21 cellular contexts compared by ENCODE assay signal in the genomic region with DNA sequence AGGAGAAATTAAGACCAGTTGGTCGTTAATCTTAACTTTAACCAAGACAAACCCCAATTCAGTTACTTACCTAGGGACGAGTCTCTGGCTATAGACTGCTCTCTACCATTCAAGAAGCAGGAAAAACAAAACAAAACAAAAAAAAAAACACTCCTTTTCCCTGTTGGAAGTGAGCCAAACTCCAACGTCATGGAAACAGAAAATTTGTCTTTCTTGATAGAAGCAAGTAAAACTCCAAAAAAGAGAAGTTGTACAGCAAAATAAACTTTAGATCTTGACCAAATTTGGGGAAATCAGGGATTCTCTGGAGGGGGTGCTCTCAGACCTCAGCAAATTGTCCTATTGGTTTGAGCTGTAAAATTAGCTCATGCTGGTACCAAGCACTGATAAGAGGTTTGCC. TPM values are rescaled to one million over a fixed set of nuclear protein-coding genes. Genes with fewer than 3 reads are reported as not detected.
"Had no signal": no experiment of that assay in that cellular context is flagged by ENCODE, and none has a peak within 500 bp of the region (broad histone marks: within the 10 kb centered on the region; RNA-seq: fewer than 3 reads in every experiment).

No MANE protein-coding gene starts in this region.

- ATAC-seq: activated T-helper 17 cell treated with anti-CD3 and anti-CD28 coated beads, Interleukin-2, amount 50 U/mL, for 72 hours; effector memory CD8-positive, alpha-beta T cell; left cardiac atrium; stimulated activated naive CD8-positive, alpha-beta T cell treated with anti-CD3 and anti-CD28 coated beads, Interleukin-15, amount 100 ng/mL, for 72 hours; T-cell had no signal

- H3K27ac ChIP-seq: coronary artery, thoracic aorta, uterus had no signal

- H3K36me3 ChIP-seq: thoracic aorta, uterus had no signal

- H3K27ac Mint-ChIP-seq: activated B cell treated with CpG ODN at 0.5 μM for 24 hours; activated CD4-positive, alpha-beta T cell treated with anti-CD3 and anti-CD28 coated beads, Interleukin-2, amount 10 ng/mL, durations not matched to agents 24 days and 14 days; activated naive CD4-positive, alpha-beta T cell treated with anti-CD3 and anti-CD28 coated beads, Interleukin-2, amount 10 ng/mL, durations not matched to agents 7 days and 5 days; activated T-helper 17 cell treated with anti-CD3 and anti-CD28 coated beads, Interleukin-2, amount 50 U/mL, for 72 hours; effector memory CD8-positive, alpha-beta T cell; immature natural killer cell; nephron; stimulated activated naive CD8-positive, alpha-beta T cell treated with anti-CD3 and anti-CD28 coated beads, Interleukin-15, amount 100 ng/mL, for 72 hours; T-cell had no signal

- H3K36me3 Mint-ChIP-seq: activated naive CD4-positive, alpha-beta T cell treated with anti-CD3 and anti-CD28 coated beads, Interleukin-2, amount 10 ng/mL, durations not matched to agents 7 days and 5 days; immature natural killer cell; T-cell had no signal

- H3K27me3 ChIP-seq: uterus had no signal

- H3K9me3 Mint-ChIP-seq: activated B cell treated with CpG ODN at 0.5 μM for 24 hours; activated T-helper 17 cell treated with anti-CD3 and anti-CD28 coated beads, Interleukin-2, amount 50 U/mL, for 72 hours; effector memory CD8-positive, alpha-beta T cell; T-cell had no signal

- H3K9me3 ChIP-seq: thoracic aorta, uterus had no signal

- H3K4me3 Mint-ChIP-seq: activated B cell treated with CpG ODN at 0.5 μM for 24 hours; activated CD4-positive, alpha-beta T cell treated with anti-CD3 and anti-CD28 coated beads, Interleukin-2, amount 10 ng/mL, durations not matched to agents 24 days and 14 days; activated naive CD4-positive, alpha-beta T cell treated with anti-CD3 and anti-CD28 coated beads, Interleukin-2, amount 10 ng/mL, durations not matched to agents 7 days and 5 days; activated T-helper 17 cell treated with anti-CD3 and anti-CD28 coated beads, Interleukin-2, amount 50 U/mL, for 72 hours; effector memory CD8-positive, alpha-beta T cell; immature natural killer cell; stimulated activated naive CD8-positive, alpha-beta T cell treated with anti-CD3 and anti-CD28 coated beads, Interleukin-15, amount 100 ng/mL, for 72 hours; T-cell had no signal

- H3K4me3 ChIP-seq: coronary artery, thoracic aorta, uterus had no signal

- DNase-seq: activated B cell treated with CpG ODN at 0.5 μM for 24 hours; activated CD4-positive, alpha-beta T cell treated with anti-CD3 and anti-CD28 coated beads, Interleukin-2, amount 10 ng/mL, durations not matched to agents 24 days and 14 days; activated CD8-positive, alpha-beta memory T cell treated with anti-CD3 and anti-CD28 coated beads for 24 hours; activated naive CD4-positive, alpha-beta T cell treated with anti-CD3 and anti-CD28 coated beads, Interleukin-2, amount 10 ng/mL, durations not matched to agents 7 days and 5 days; activated T-cell treated with anti-CD3 and anti-CD28 coated beads for 4 hours; caudate nucleus; effector memory CD8-positive, alpha-beta T cell; erythroblast; immature natural killer cell; left cardiac atrium; mammary epithelial cell; occipital lobe; stimulated activated CD4-positive, alpha-beta T cell treated with anti-CD3 and anti-CD28 coated beads, Interleukin-4, amount 100 ng/mL, for 24 hours; stimulated activated naive CD8-positive, alpha-beta T cell treated with anti-CD3 and anti-CD28 coated beads, Interleukin-15, amount 100 ng/mL, for 72 hours; T-cell; T1000; uterus had no signal

RNA-seq across cellular contexts. Expression of a gene that starts 3.7 kb away (rescaled TPM):
- total RNA-seq: activated B cell treated with CpG ODN at 0.5 μM for 24 hours; activated CD4-positive, alpha-beta T cell treated with anti-CD3 and anti-CD28 coated beads, Interleukin-2, amount 10 ng/mL, durations not matched to agents 24 days and 14 days; occipital lobe had no signal
- polyA plus RNA-seq: immature natural killer cell had no signal

RNA-seq across cellular contexts. Expression of a gene that starts 3.8 kb away (rescaled TPM):
- polyA plus RNA-seq: immature natural killer cell had no signal
